10 cellular contexts compared by ENCODE assay signal in genomic region chrX:105189093-105189492, GRCh38. TPM values are rescaled to one million over a fixed set of nuclear protein-coding genes. Genes with fewer than 3 reads are reported as not detected.
"Had no signal": no experiment of that assay in that cellular context is flagged by ENCODE, and none has a peak within 500 bp of the region (broad histone marks: within the 10 kb centered on the region; RNA-seq: fewer than 3 reads in every experiment).

No MANE protein-coding gene starts in this region.

- H3K4me1 ChIP-seq: HAP-1 had no signal

- H3K36me3 Mint-ChIP-seq: IgD-negative memory B cell had no signal

- H2AFZ ChIP-seq: GM23248 had no signal

- H3K9me3 ChIP-seq: HAP-1 had no signal

- ATAC-seq: HCT116 had no signal

- H3K4me3 Mint-ChIP-seq: HFFc6, IgD-negative memory B cell had no signal

- H3K27ac ChIP-seq: GM23248 had no signal

- H3K27ac Mint-ChIP-seq: HFFc6, IgD-negative memory B cell had no signal

- DNase-seq: GM23248, GOT3, H7, HFFc6 had no signal

- H3K4me3 ChIP-seq: GM23248, HAP-1 had no signal

- H3K36me3 ChIP-seq: HAP-1 had no signal

- FAIRE-seq: HTR-8/SVneo had no signal

- H3K9me3 Mint-ChIP-seq: HFFc6, IgD-negative memory B cell had no signal

- H3K4me1 Mint-ChIP-seq: IgD-negative memory B cell had no signal

- H3K9ac ChIP-seq: GM23248 had no signal

RNA-seq across cellular contexts. Expression of gene TEX13A, which starts 31.4 kb away (rescaled TPM):
- total RNA-seq: GM23248, H4, H7, HFFc6, HT-29 had no signal
- polyA plus RNA-seq: GM23248, IgD-negative memory B cell had no signal
